Comparison of ENCODE assay signal across 1 cellular context in the genomic region with DNA sequence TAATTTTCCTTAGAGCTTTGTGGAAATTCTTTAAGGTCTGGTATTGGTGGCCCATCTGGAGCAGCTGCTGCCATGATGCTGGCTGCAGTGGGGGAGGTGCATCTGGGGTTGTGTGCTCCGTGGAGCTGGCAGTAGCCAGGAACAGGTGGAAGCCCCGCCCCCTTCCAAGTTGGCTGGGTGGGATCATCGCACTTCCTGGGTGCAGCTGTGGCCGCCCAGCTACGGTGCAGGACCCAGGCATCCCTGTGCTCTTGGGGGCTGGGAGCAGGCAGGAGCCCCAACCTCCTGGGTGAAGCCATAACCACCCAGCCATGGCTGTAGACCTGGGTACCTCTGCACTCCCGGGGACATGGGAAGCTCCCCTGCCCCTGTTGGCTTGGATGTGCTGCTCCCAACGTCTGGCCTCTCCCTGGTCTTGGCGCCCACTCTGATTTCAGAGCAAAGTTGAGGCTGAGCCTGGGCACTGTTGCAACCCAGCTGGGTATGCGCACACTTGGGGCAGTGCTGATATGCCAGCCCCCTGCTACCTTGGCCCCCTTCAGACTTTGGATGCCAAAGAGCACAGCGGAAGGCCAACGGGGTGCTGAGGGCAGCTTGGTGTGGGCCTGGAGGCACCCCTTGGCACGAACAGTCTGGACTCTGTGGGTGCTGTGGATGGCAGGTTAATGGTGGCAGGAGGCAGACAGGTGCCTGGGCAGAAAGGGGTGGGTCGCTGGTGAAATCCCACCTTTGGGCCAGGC.
TF ChIP-seq lines count a peak whose summit lies in the region.

No MANE protein-coding gene starts in this region.

TF ChIP-seq in WTC11, 78 proteins besides CTCF, POLR2A, EP300 and RAD21 (continued from another document):
- TF ChIP-seq, protein P1, sequence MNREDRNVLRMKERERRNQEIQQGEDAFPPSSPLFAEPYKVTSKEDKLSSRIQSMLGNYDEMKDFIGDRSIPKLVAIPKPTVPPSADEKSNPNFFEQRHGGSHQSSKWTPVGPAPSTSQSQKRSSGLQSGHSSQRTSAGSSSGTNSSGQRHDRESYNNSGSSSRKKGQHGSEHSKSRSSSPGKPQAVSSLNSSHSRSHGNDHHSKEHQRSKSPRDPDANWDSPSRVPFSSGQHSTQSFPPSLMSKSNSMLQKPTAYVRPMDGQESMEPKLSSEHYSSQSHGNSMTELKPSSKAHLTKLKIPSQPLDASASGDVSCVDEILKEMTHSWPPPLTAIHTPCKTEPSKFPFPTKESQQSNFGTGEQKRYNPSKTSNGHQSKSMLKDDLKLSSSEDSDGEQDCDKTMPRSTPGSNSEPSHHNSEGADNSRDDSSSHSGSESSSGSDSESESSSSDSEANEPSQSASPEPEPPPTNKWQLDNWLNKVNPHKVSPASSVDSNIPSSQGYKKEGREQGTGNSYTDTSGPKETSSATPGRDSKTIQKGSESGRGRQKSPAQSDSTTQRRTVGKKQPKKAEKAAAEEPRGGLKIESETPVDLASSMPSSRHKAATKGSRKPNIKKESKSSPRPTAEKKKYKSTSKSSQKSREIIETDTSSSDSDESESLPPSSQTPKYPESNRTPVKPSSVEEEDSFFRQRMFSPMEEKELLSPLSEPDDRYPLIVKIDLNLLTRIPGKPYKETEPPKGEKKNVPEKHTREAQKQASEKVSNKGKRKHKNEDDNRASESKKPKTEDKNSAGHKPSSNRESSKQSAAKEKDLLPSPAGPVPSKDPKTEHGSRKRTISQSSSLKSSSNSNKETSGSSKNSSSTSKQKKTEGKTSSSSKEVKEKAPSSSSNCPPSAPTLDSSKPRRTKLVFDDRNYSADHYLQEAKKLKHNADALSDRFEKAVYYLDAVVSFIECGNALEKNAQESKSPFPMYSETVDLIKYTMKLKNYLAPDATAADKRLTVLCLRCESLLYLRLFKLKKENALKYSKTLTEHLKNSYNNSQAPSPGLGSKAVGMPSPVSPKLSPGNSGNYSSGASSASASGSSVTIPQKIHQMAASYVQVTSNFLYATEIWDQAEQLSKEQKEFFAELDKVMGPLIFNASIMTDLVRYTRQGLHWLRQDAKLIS (CRISPR knock-in tag; IDR thresholded peaks at IDR 0.05; ENCODE audit: borderline replicate concordance) = no peak
